In the genomic region with DNA sequence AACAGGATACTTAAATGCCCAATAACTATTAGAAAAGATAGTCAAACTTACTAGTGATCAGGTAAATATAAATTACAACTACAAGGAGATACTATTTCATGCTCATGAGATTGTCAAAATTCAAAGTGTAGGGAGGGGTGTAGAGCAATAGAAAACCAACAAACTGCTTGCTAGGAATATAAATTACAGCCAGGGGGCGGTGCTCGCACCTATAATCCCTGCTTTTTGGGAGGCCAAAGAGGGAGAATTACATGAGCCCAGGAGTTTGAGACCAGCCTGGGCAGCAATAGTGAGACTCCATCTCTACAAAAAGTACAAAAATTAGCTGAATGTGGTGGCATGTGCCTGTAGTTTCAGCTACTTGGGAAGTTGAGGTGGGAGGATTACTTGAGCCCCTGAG, we compare ENCODE assay signal across 10 cellular contexts.
DNase-seq lines count a peak whose midpoint lies in the region; ATAC-seq and TF ChIP-seq lines count a peak whose summit lies in the region.
"Had no signal": no experiment of that assay in that cellular context is flagged by ENCODE, and none has a peak within 500 bp of the region (broad histone marks: within the 10 kb centered on the region; RNA-seq: fewer than 3 reads in every experiment).

No MANE protein-coding gene starts in this region.

- DNase-seq in Caco-2 (peak in 1 of 2 experiments; percentile 17), foreskin keratinocyte (peak in 1 of 2 donors; percentile 10), NCI-H1092 treated with DMSO at 0.1 percent for 48 hours (lab: John Stamatoyannopoulos, UW) (no peak), SIG-M5 (lab: John Stamatoyannopoulos, UW) (no peak), SHP77 treated with DMSO at 0.1 percent for 48 hours (lab: John Stamatoyannopoulos, UW) (no peak)
- DNase-seq: heart left ventricle had no signal

- H3K4me1 Mint-ChIP-seq in Caco-2 (ENCODE audit: low read depth, unreplicated experiment) = no peaks in the 10 kb centered on the region

- peaks cover 6% of the 10 kb centered on the region for H3K27me3 Mint-ChIP-seq in Caco-2 (ENCODE audit: insufficient read depth, unreplicated experiment)

- no peaks in the 10 kb centered on the region for H3K36me3 Mint-ChIP-seq in Caco-2 (ENCODE audit: insufficient read depth, unreplicated experiment)

- intact Hi-C loops in Caco-2 (cut with micrococcal nuclease; ENCODE audit: unreplicated experiment) = loop anchor here (1.0 to 5.0 kb wide), 2 partner anchors 266 to 899 kb away; no protein-coding TSS in a partner anchor

- peak; percentile 70 for ATAC-seq in GM21360 (IDR thresholded peaks at IDR 0.05; ENCODE audit: unreplicated experiment)
- peak; percentile 58 for ATAC-seq in foreskin keratinocyte
- no peak for ATAC-seq in HG03565 (IDR thresholded peaks at IDR 0.05; ENCODE audit: unreplicated experiment)
- ATAC-seq: heart left ventricle had no signal

- no peak overlapping the region for H2AFZ ChIP-seq in OCI-LY3 (ENCODE audit: low read depth, low read length)

- H3K27ac Mint-ChIP-seq in Caco-2 (ENCODE audit: unreplicated experiment) = no peak overlapping the region

- no peaks in the 10 kb centered on the region for H3K27me3 ChIP-seq in Caco-2 (replicated peaks; ENCODE audit: control insufficient read depth, insufficient read depth, low read length)
- no peaks in the 10 kb centered on the region for H3K27me3 ChIP-seq in OCI-LY3 (ENCODE audit: low read depth, low read length)
- no peaks in the 10 kb centered on the region for H3K27me3 ChIP-seq in foreskin keratinocyte
- H3K27me3 ChIP-seq: heart left ventricle, right atrium auricular region had no signal

- no peaks in the 10 kb centered on the region for H3K36me3 ChIP-seq in Caco-2 (ENCODE audit: control insufficient read depth, insufficient read depth, low read length)
- no peaks in the 10 kb centered on the region for H3K36me3 ChIP-seq in OCI-LY3 (replicated peaks; ENCODE audit: low read depth, low read length)
- H3K36me3 ChIP-seq: heart left ventricle, right atrium auricular region had no signal

- no peak overlapping the region for H3K4me3 ChIP-seq in Caco-2 (ENCODE audit: low read depth, low read length)
- H3K4me3 ChIP-seq in OCI-LY3 (ENCODE audit: low read length) = no peak overlapping the region
- H3K4me3 ChIP-seq: heart left ventricle, right atrium auricular region had no signal

- no peak overlapping the region for H3K9ac ChIP-seq in OCI-LY3 (ENCODE audit: low read length)

- no peaks in the 10 kb centered on the region for H3K9me3 ChIP-seq in Caco-2
- H3K9me3 ChIP-seq in OCI-LY3 (ENCODE audit: insufficient read depth, low read length) = no peaks in the 10 kb centered on the region
- H3K9me3 ChIP-seq: heart left ventricle, right atrium auricular region had no signal

- H3K27ac ChIP-seq in OCI-LY3 (ENCODE audit: low read length) (no peak overlapping the region), foreskin keratinocyte (no peak overlapping the region)
- H3K27ac ChIP-seq: heart left ventricle, right atrium auricular region had no signal

- CTCF ChIA-PET in Caco-2 (lab: Charles Lee) = no interaction called here

- H3K4me1 ChIP-seq in Caco-2 (no peaks in the 10 kb centered on the region), OCI-LY3 (ENCODE audit: low read length) (no peaks in the 10 kb centered on the region), foreskin keratinocyte (no peaks in the 10 kb centered on the region)
- H3K4me1 ChIP-seq: heart left ventricle, right atrium auricular region had no signal

- no peaks in the 10 kb centered on the region for H4K20me1 ChIP-seq in OCI-LY3 (ENCODE audit: insufficient read depth, low read length)

- POLR2A ChIA-PET in Caco-2 (lab: Charles Lee) = no interaction called here

- TF ChIP-seq CTCF in Caco-2 (IDR thresholded peaks at IDR 0.05; ENCODE audit: insufficient read depth in 1 of 2, low read depth in 1 of 2, low read length in 1 of 2, severe bottlenecking in 1 of 2, unreplicated experiment in 1 of 2) = peak; percentile 21 to 26
- peak; percentile 82 for TF ChIP-seq CTCF in OCI-LY3 (IDR thresholded peaks at IDR 0.05; ENCODE audit: low read depth, low read length)
- peak; percentile 61 for TF ChIP-seq CTCF in foreskin keratinocyte (conservative IDR thresholded peaks at IDR 0.05)

- H3K4me3 Mint-ChIP-seq in Caco-2 (ENCODE audit: unreplicated experiment) = no peak overlapping the region

- no peaks in the 10 kb centered on the region for H3K79me2 ChIP-seq in OCI-LY3 (ENCODE audit: low read length)

- no TSS peak for BruUV-seq in Caco-2 (replicated peaks; lab: Mats Ljungman, UMichigan)

- H3K4me2 ChIP-seq in OCI-LY3 (ENCODE audit: low read length) = no peak overlapping the region

- no peaks in the 10 kb centered on the region for H3K9me3 Mint-ChIP-seq in Caco-2 (ENCODE audit: unreplicated experiment)

Comparison
In these comparisons a context has a peak if more than half of its experiments do, and no peak if none do; other contexts are left out.
1. CTCF ChIP-seq: peak in every context shown above with its lines; median percentile 82 in OCI-LY3; 61 in foreskin keratinocyte; 24 in Caco-2.